22 cellular contexts compared by ENCODE assay signal in genomic region chr6:34736838-34737237, GRCh38.
"Had no signal": no experiment of that assay in that cellular context is flagged by ENCODE, and none has a peak within 500 bp of the region (broad histone marks: within the 10 kb centered on the region; RNA-seq: fewer than 3 reads in every experiment).

No MANE protein-coding gene starts in this region.

- H3K27me3 ChIP-seq: dorsolateral prefrontal cortex, sigmoid colon, stomach, thyroid gland had no signal

- H3K4me3 ChIP-seq: dorsolateral prefrontal cortex, mucosa of descending colon, psoas muscle, sigmoid colon, stomach, thyroid gland had no signal

- H3K27me3 Mint-ChIP-seq: naive B cell had no signal

- H3K36me3 ChIP-seq: sigmoid colon, stomach, thyroid gland had no signal

- ATAC-seq: left lobe of liver; mucosa of descending colon; psoas muscle; right cardiac atrium; stimulated activated effector memory CD8-positive, alpha-beta T cell treated with anti-CD3 and anti-CD28 coated beads, Interleukin-12 subunit alpha, Interleukin-12 subunit beta, amount 100 ng/mL, for 72 hours had no signal

- DNase-seq: dorsolateral prefrontal cortex; effector CD4-positive, alpha-beta T cell; hypothalamus; mesenchymal stem cell; mucosa of descending colon; naive B cell; nephron progenitor cell; nucleus accumbens; psoas muscle; sigmoid colon; stimulated activated CD4-positive, alpha-beta T cell treated with anti-CD3 and anti-CD28 coated beads, Interleukin-2, amount 100 ng/mL, for 24 hours; stimulated activated CD4-positive, alpha-beta T cell treated with anti-CD3 and anti-CD28 coated beads, Interleukin-4, amount 100 ng/mL, for 24 hours; stomach; thyroid gland; trophoblast cell had no signal

- H3K4me3 Mint-ChIP-seq: mesothelial cell of epicardium; nephron progenitor cell; stimulated activated effector memory CD8-positive, alpha-beta T cell treated with anti-CD3 and anti-CD28 coated beads, Interleukin-12 subunit alpha, Interleukin-12 subunit beta, amount 100 ng/mL, for 72 hours had no signal

- H3K27ac Mint-ChIP-seq: mesothelial cell of epicardium; nephron progenitor cell; stimulated activated effector memory CD8-positive, alpha-beta T cell treated with anti-CD3 and anti-CD28 coated beads, Interleukin-12 subunit alpha, Interleukin-12 subunit beta, amount 100 ng/mL, for 72 hours had no signal

- H3K27ac ChIP-seq: dorsolateral prefrontal cortex, psoas muscle, sigmoid colon, stomach, thyroid gland had no signal

- H3K4me1 Mint-ChIP-seq: mesothelial cell of epicardium; nephron progenitor cell; stimulated activated effector memory CD8-positive, alpha-beta T cell treated with anti-CD3 and anti-CD28 coated beads, Interleukin-12 subunit alpha, Interleukin-12 subunit beta, amount 100 ng/mL, for 72 hours had no signal

- H3K9me3 ChIP-seq: mucosa of descending colon, psoas muscle, sigmoid colon, stomach, thyroid gland had no signal

- H3K9me3 Mint-ChIP-seq: mesothelial cell of epicardium; naive B cell; nephron progenitor cell; stimulated activated effector memory CD8-positive, alpha-beta T cell treated with anti-CD3 and anti-CD28 coated beads, Interleukin-12 subunit alpha, Interleukin-12 subunit beta, amount 100 ng/mL, for 72 hours had no signal

- H3K4me1 ChIP-seq: psoas muscle, sigmoid colon, stomach, thyroid gland had no signal

- H3K36me3 Mint-ChIP-seq: mesothelial cell of epicardium; naive B cell; stimulated activated effector memory CD8-positive, alpha-beta T cell treated with anti-CD3 and anti-CD28 coated beads, Interleukin-12 subunit alpha, Interleukin-12 subunit beta, amount 100 ng/mL, for 72 hours had no signal

- FAIRE-seq: colon, frontal cortex, keratinocyte had no signal
